8 cellular contexts compared by ENCODE assay signal in the genomic region with DNA sequence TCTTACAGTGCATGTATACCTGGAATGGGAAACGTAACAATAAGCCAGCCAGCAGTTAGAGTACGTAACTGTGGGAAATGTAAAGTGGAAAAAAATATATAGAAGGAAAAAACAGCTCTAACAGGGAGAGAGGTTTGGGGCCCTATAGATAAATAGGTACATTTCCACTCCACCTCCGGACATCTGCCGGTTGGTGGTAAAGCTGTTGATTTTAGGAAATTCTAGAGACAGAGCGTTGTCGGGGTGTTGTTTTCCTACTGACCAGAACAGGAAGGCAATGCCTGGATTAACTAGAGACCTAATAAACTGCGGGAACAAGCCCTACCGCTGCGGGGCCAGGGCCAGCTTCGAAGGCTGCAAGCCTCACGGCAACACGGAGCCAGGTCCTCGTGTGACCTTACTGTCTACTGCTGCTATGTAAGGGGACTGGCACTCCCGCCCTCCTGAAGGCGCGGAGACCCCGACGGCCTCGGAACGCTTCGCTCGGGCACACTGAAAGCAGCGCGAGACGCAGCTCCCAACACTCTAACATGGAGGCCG. TPM values are rescaled to one million over a fixed set of nuclear protein-coding genes. Genes with fewer than 3 reads are reported as not detected.
A peak's percentile ranks its signal among the peaks of the same experiment; 100 is the strongest.
DNase-seq lines count a peak whose midpoint lies in the region; ATAC-seq and TF ChIP-seq lines count a peak whose summit lies in the region.

No MANE protein-coding gene starts in this region.

- CTCF ChIA-PET in CD8-positive, alpha-beta T cell (lab: Charles Lee) = interaction anchor here (0.7 to 2.8 kb wide), 6 partner anchors 13 to 60 kb away, joined by 3 to 11 read pairs (median 4); a partner anchor contains a TSS

- POLR2A ChIA-PET in CD8-positive, alpha-beta T cell (lab: Charles Lee) = interaction anchor here (0.8 to 2.8 kb wide), 14 partner anchors 8 to 525 kb away, joined by 3 to 23 read pairs (median 6); a partner anchor contains a TSS

- peaks cover 20% of the 10 kb centered on the region for H3K36me3 ChIP-seq in CD8-positive, alpha-beta T cell (ENCODE audit: insufficient read depth, low read length)
- H3K36me3 ChIP-seq in SJSA1 (peaks cover 42% of the 10 kb centered on the region), lung (ENCODE audit: control insufficient read depth in 2 of 2, insufficient read depth in 2 of 2, low read length in 2 of 2) (peaks cover 10% of the 10 kb centered on the region in 2 donors)

- intact Hi-C loops in CD8-positive, alpha-beta T cell (cut with DNase I, micrococcal nuclease) = loop anchor here (1.0 to 10.0 kb wide), 16 partner anchors 13 to 1981 kb away; a partner anchor contains a TSS

- no peaks in the 10 kb centered on the region for H3K27me3 Mint-ChIP-seq in CD8-positive, alpha-beta T cell (ENCODE audit: low read depth)

- H3K27me3 ChIP-seq in CD8-positive, alpha-beta T cell (ENCODE audit: insufficient read depth, low read length) = no peaks in the 10 kb centered on the region
- H3K27me3 ChIP-seq in SJSA1 (replicated peaks) = no peaks in the 10 kb centered on the region
- H3K27me3 ChIP-seq in lung (ENCODE audit: control insufficient read depth, insufficient read depth) = no peaks in the 10 kb centered on the region

- ATAC-seq in CD8-positive, alpha-beta T cell = peak; percentile 18
- ATAC-seq in HG02970 (IDR thresholded peaks at IDR 0.05; ENCODE audit: low FRiP score, unreplicated experiment) = peak; percentile 28
- ATAC-seq in lung (ENCODE audit: insufficient read depth, low FRiP score) = peak; percentile 10
- ATAC-seq in HG02870 (IDR thresholded peaks at IDR 0.05; ENCODE audit: unreplicated experiment) = no peak
- no peak for ATAC-seq in HG03025 (IDR thresholded peaks at IDR 0.05; ENCODE audit: low FRiP score, unreplicated experiment)

- H3K4me1 ChIP-seq in CD8-positive, alpha-beta T cell (ENCODE audit: insufficient read depth, low read length) = peaks cover 37% of the 10 kb centered on the region
- peaks cover 34% of the 10 kb centered on the region for H3K4me1 ChIP-seq in SJSA1 (replicated peaks)
- H3K4me1 ChIP-seq in lung (ENCODE audit: control insufficient read depth in 2 of 2, insufficient read depth in 2 of 2, low read length in 2 of 2) = peaks cover 3 to 7% of the 10 kb centered on the region in 2 donors

- peak in 5 of 7 experiments; percentile 14 to 57 (median 29) for DNase-seq in CD8-positive, alpha-beta T cell
- no peak for DNase-seq in SJSA1 (ENCODE audit: low read depth in 1 of 2, low spot score in 2 of 2)
- DNase-seq in caudate nucleus (lab: John Stamatoyannopoulos, UW) = peak in 22 of 61 donors; percentile 41 to 83 (median 62)
- no peak for DNase-seq in lung (ENCODE audit: low spot score)
- DNase-seq in stimulated activated CD8-positive, alpha-beta memory T cell treated with anti-CD3 and anti-CD28 coated beads, Interleukin-4, amount 100 ng/mL, for 48 hours = peak; percentile 65

- no peaks in the 10 kb centered on the region for H3K9me3 Mint-ChIP-seq in CD8-positive, alpha-beta T cell

- H3K4me3 ChIP-seq in CD8-positive, alpha-beta T cell (ENCODE audit: low read depth, low read length) = peak overlapping the region; percentile 92
- peak overlapping the region; percentile 70 for H3K4me3 ChIP-seq in SJSA1
- peak overlapping the region; percentile 66 for H3K4me3 ChIP-seq in lung

- peak overlapping the region; percentile 91 for H3K27ac ChIP-seq in CD8-positive, alpha-beta T cell (ENCODE audit: low read depth, low read length)
- peak overlapping the region; percentile 86 for H3K27ac ChIP-seq in SJSA1
- H3K27ac ChIP-seq in caudate nucleus (ENCODE audit: low read depth, low read length) = peak overlapping the region; percentile 94
- peak overlapping the region; percentile 99 for H3K27ac ChIP-seq in lung (ENCODE audit: low read depth in 1 of 2, low read length in 1 of 2)

- WGBS in lung, 2 donors = 2% methylated on average over 26 of the region's 26 CpGs

- H3K4me1 Mint-ChIP-seq in CD8-positive, alpha-beta T cell (ENCODE audit: low read depth) = peaks cover 53% of the 10 kb centered on the region

- peak overlapping the region; percentile 99 for H3K27ac Mint-ChIP-seq in CD8-positive, alpha-beta T cell

- no peaks in the 10 kb centered on the region for H3K9me3 ChIP-seq in CD8-positive, alpha-beta T cell (ENCODE audit: low read length)
- H3K9me3 ChIP-seq in SJSA1 (replicated peaks) = no peaks in the 10 kb centered on the region
- no peaks in the 10 kb centered on the region for H3K9me3 ChIP-seq in lung (ENCODE audit: control insufficient read depth in 2 of 2, insufficient read depth in 1 of 2, low read length in 1 of 2)

- peaks cover 36% of the 10 kb centered on the region for H3K36me3 Mint-ChIP-seq in CD8-positive, alpha-beta T cell

- peak overlapping the region; percentile 98 for H3K4me3 Mint-ChIP-seq in CD8-positive, alpha-beta T cell

- no peak for TF ChIP-seq CTCF in CD8-positive, alpha-beta T cell (IDR thresholded peaks at IDR 0.05)
- no peak for TF ChIP-seq CTCF in lung (IDR thresholded peaks at IDR 0.05; ENCODE audit: control extremely low read depth, extremely low read depth)

RNA-seq across cellular contexts. Expression of a gene that starts 0.8 kb away (rescaled TPM):
- 10 to 100 TPM; 51.2 to 51.9 TPM for total RNA-seq in CD8-positive, alpha-beta T cell
- total RNA-seq in SJSA1 (2014; rRNA removed; shearing (Covaris generic)) = 21.7 and 24.7 TPM in 2 replicates
- 10 to 100 TPM; 12.6 to 19.6 TPM for total RNA-seq in lung
- polyA plus RNA-seq in lung = 10 to 100 TPM in 1 of 2 donors, 1 to 10 TPM in 1; 9.1 to 10.1 TPM

Comparison
In these comparisons a context has a peak if more than half of its experiments do, and no peak if none do; other contexts are left out.
1. ATAC-seq: peak in CD8-positive, alpha-beta T cell (single experiment), HG02970 (single experiment) and lung (single experiment); none in HG02870 (single experiment) and HG03025 (single experiment).
2. DNase-seq: peak in CD8-positive, alpha-beta T cell (5 of 7) and stimulated activated CD8-positive, alpha-beta memory T cell treated with anti-CD3 and anti-CD28 coated beads, Interleukin-4, amount 100 ng/mL, for 48 hours (single experiment); none in SJSA1 (0 of 2) and lung (single experiment).
3. Peak in every context shown above with its lines, with median percentiles within 50 percentile points of each other: H3K27ac ChIP-seq and H3K4me3 ChIP-seq.